9 cellular contexts compared by ENCODE assay signal in the genomic region with DNA sequence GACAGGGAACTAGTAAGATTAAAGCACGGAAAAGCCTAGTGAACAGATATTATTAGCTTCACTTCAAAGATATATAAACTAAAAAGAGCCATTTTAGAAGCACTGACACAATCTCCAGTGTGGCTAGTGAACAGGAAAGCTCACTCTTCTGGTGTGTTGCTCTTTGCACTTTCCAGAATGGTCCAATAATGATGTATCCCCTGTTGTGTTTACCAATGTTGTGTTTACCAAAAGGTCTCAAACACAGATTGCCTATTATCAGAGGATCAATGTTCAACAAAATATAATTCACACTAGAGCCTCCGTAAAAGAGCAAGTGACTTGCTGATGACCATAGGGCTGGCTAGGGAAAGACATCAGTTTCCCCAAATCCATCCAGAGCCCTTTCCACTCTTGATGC.
"Had no signal": no experiment of that assay in that cellular context is flagged by ENCODE, and none has a peak within 500 bp of the region (broad histone marks: within the 10 kb centered on the region; RNA-seq: fewer than 3 reads in every experiment).

No MANE protein-coding gene starts in this region.

- DNase-seq: GM23248, GOT3, H7, HFFc6, IMR-90 had no signal

- H3K36me3 ChIP-seq: HAP-1 had no signal

- H3K4me1 ChIP-seq: HAP-1 had no signal

- FAIRE-seq: K562 had no signal

- H3K9ac ChIP-seq: GM23248 had no signal

- H2AFZ ChIP-seq: GM23248 had no signal

- H3K27ac ChIP-seq: GM23248, HL-60 had no signal

- H3K9me3 ChIP-seq: HAP-1 had no signal

- H3K4me3 ChIP-seq: GM23248, HAP-1, K562 had no signal

- ATAC-seq: HCT116, K562 had no signal
